Comparison of ENCODE assay signal across 27 cellular contexts in the genomic region with DNA sequence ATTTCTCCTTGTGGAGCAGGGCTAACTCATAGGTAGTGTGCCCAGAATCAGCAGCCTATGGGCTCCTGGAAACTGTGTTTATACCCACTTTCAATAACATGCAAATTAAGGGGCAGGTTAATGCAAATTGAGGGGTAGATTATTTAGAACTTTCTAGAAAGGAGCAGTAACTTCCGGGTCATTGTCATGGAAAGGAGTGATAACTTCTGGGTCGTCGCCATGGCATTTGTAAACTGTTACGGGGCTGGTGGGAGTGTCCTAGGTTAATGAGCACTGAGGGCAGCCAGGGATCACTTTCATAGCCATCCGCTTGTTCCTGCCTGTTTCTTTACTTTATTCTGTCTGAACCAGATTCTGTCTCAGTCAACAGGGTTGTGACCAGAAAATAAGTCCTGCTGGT.
"Had no signal": no experiment of that assay in that cellular context is flagged by ENCODE, and none has a peak within 500 bp of the region (broad histone marks: within the 10 kb centered on the region; RNA-seq: fewer than 3 reads in every experiment).

No MANE protein-coding gene starts in this region.

- H3K9me3 Mint-ChIP-seq: effector memory CD8-positive, alpha-beta T cell had no signal

- H3K4me3 ChIP-seq: colonic mucosa, esophagus squamous epithelium, gastrocnemius medialis, heart left ventricle, hepatocyte, left lung, lower lobe of right lung, mucosa of descending colon had no signal

- H3K79me2 ChIP-seq: hepatocyte had no signal

- H3K27ac Mint-ChIP-seq: dendritic cell treated with granulocyte-macrophage colony-stimulating factor and Interleukin-4, amounts not matched to agents 40 ng/mL and 50 ng/mL, for 4 days; effector memory CD8-positive, alpha-beta T cell; endodermal cell had no signal

- ATAC-seq: effector memory CD8-positive, alpha-beta T cell; esophagus mucosa; gastrocnemius medialis; heart left ventricle; left cardiac atrium; left lung; left ventricle myocardium superior; lower lobe of right lung; mucosa of descending colon had no signal

- DNase-seq: colonic mucosa; cortex of kidney; effector CD8-positive, alpha-beta T cell; effector memory CD8-positive, alpha-beta T cell; endodermal cell; erythroblast; esophagus squamous epithelium; foreskin fibroblast; foreskin melanocyte; gastrocnemius medialis; heart left ventricle; hypothalamus; left cardiac atrium; left lung; left ventricle myocardium superior; lower lobe of right lung; mesenchymal stem cell; mucosa of descending colon; naive B cell had no signal

- H3K27ac ChIP-seq: colonic mucosa, epithelial cell of prostate, esophagus squamous epithelium, gastrocnemius medialis, heart left ventricle, hepatocyte, left lung, lower lobe of right lung had no signal

- H3K4me3 Mint-ChIP-seq: dendritic cell treated with granulocyte-macrophage colony-stimulating factor and Interleukin-4, amounts not matched to agents 40 ng/mL and 50 ng/mL, for 4 days; effector memory CD8-positive, alpha-beta T cell; endodermal cell; mesothelial cell of epicardium had no signal

- H3K9me3 ChIP-seq: colonic mucosa, esophagus squamous epithelium, gastrocnemius medialis, left lung, lower lobe of right lung, mucosa of descending colon had no signal

- H3K27me3 ChIP-seq: colonic mucosa, esophagus squamous epithelium, gastrocnemius medialis, hepatocyte, left lung had no signal

- FAIRE-seq: endometrium, islet of Langerhans, keratinocyte had no signal

- H2AFZ ChIP-seq: hepatocyte had no signal

- H3K4me1 ChIP-seq: colonic mucosa, esophagus squamous epithelium, gastrocnemius medialis, heart left ventricle, left lung, lower lobe of right lung had no signal

- H3K4me2 ChIP-seq: hepatocyte had no signal

- H3K36me3 ChIP-seq: colonic mucosa, esophagus squamous epithelium, gastrocnemius medialis, heart left ventricle, left lung, lower lobe of right lung had no signal

- H3K36me3 Mint-ChIP-seq: naive B cell had no signal
